8 cellular contexts compared by ENCODE assay signal in the genomic region with DNA sequence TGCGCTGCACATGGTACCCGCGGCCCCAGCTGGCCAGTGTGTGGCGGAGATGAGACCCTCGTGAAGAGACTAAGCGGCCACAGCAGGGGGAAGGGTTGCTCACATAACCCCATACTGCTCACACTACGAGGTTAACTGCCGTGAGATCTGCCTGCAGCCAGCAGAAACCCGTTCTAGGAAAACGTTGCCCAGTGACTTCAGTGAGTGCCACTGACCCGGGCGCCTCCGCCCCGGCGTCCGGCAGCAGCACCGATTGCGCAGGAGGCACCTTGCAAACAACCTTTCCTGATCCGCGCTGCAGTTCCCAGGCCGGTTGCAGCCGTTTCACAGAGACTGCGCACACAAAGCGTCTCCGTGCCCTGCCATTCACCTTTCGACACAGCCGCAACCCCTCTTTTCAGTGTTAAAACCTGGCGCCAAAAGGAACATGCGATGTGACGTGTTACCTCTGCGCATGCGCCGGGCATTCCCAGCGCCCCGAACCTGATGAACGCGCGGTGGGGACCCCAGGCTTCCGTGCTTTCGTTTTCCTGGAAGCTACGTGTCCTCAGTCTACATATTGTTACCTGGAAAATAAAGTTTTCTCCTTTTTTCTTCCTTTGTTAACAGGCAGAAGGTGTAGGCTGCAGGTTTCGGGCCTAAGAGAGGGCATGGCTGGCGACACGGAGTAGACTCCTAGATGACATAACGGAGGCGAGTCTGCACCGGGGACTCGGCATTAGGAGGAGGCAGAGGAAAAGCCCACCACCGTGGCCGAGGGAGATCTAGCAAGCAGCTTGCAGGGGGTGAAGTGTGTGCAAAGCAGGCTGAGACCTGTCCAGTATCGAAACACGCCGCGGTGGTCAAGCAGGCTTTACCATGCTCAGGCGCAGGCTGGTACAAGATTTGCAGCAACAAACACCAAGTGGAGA. TPM values are rescaled to one million over a fixed set of nuclear protein-coding genes. Genes with fewer than 3 reads are reported as not detected.
A peak's percentile ranks its signal among the peaks of the same experiment; 100 is the strongest.
DNase-seq lines count a peak whose midpoint lies in the region; ATAC-seq, FAIRE-seq and TF ChIP-seq lines count a peak whose summit lies in the region.

No MANE protein-coding gene starts in this region.

- FAIRE-seq in GM18507 (lab: Jason Lieb, UNC) (peak; percentile 96), HepG2 (lab: Jason Lieb, UNC) (peak; percentile 76)

- peak overlapping the region; percentile 79 for H3K4me3 Mint-ChIP-seq in activated CD4-positive, alpha-beta T cell treated with anti-CD3 and anti-CD28 coated beads for 36 hours

- peak overlapping the region; percentile 55 for H3K4me3 ChIP-seq in colonic mucosa
- H3K4me3 ChIP-seq in HepG2 (replicated peaks in 1 of 3; ENCODE audit: insufficient read depth in 1 of 3, low read depth in 2 of 3, low read length in 3 of 3) = peak overlapping the region; percentile 55 to 82 (median 66)

- WGBS in HepG2 (ENCODE audit: low lambda C conversion rate) = 4% methylated on average over 35 of the region's 55 CpGs

- H3K4me1 ChIP-seq in colonic mucosa (no peaks in the 10 kb centered on the region), HepG2 (ENCODE audit: insufficient read depth, low read length) (peaks cover 40% of the 10 kb centered on the region)

- H3K4me2 ChIP-seq in HepG2 (ENCODE audit: low read depth, low read length) = peak overlapping the region; percentile 100

- TF ChIP-seq CTCF in colonic mucosa (IDR thresholded peaks at IDR 0.05) (no peak), HepG2 (CRISPR knock-in tag; IDR thresholded peaks at IDR 0.05) (peak; percentile 34; the same call in 1 of the 2 replicates)

- H3K9ac ChIP-seq in colonic mucosa (ENCODE audit: low read depth in 2 of 2, low read length in 2 of 2) = peak overlapping the region; percentile 64 to 86
- peak overlapping the region; percentile 76 for H3K9ac ChIP-seq in HepG2 (ENCODE audit: insufficient read depth, low read depth, low read length)

- peak overlapping the region; percentile 93 for H3K27ac Mint-ChIP-seq in activated CD4-positive, alpha-beta T cell treated with anti-CD3 and anti-CD28 coated beads for 36 hours

- TSS peak; percentile 95 for BruUV-seq in HepG2 (replicated peaks; lab: Mats Ljungman, UMichigan)

- CTCF ChIA-PET in activated CD4-positive, alpha-beta T cell treated with anti-CD3 and anti-CD28 coated beads for 36 hours (lab: Charles Lee) = interaction anchor here (0.6 to 1.3 kb wide), 3 partner anchors 9 to 306 kb away, joined by 3 to 5 read pairs (median 3); partner anchors contain the start of gene VPS26C
- CTCF ChIA-PET in HepG2 (lab: Yijun Ruan, JAX; ENCODE audit: low intra/inter-chr PET ratio, low total read pairs) = no interaction called here

- POLR2A ChIA-PET in activated CD4-positive, alpha-beta T cell treated with anti-CD3 and anti-CD28 coated beads for 36 hours (lab: Charles Lee) = interaction anchor here (0.6 to 1.5 kb wide), 5 partner anchors 9 to 306 kb away, joined by 3 to 7 read pairs (median 4); partner anchors contain the start of gene VPS26C
- POLR2A ChIA-PET in HepG2 (lab: Yijun Ruan, JAX) = interaction anchor here (1.5 to 2.7 kb wide), 2 partner anchors 9 kb away, joined by 13 to 18 read pairs; partner anchors contain the start of gene VPS26C

- no peaks in the 10 kb centered on the region for H3K9me3 Mint-ChIP-seq in activated CD4-positive, alpha-beta T cell treated with anti-CD3 and anti-CD28 coated beads for 36 hours (ENCODE audit: low read depth)

- peak; percentile 71 to 78 for TF ChIP-seq POLR2A in HepG2 (IDR thresholded peaks at IDR 0.05; ENCODE audit: insufficient read depth in 1 of 2, low read depth in 2 of 2, low read length in 2 of 2)

- H3K36me3 ChIP-seq in colonic mucosa (no peaks in the 10 kb centered on the region), HepG2 (replicated peaks in 1 of 2; ENCODE audit: control insufficient read depth in 1 of 2, insufficient read depth in 2 of 2, low read length in 2 of 2) (no peaks in the 10 kb centered on the region)

- H3K27me3 ChIP-seq in colonic mucosa (no peaks in the 10 kb centered on the region), HepG2 (ENCODE audit: control insufficient read depth in 1 of 2, insufficient read depth in 2 of 2, low read length in 2 of 2) (no peaks in the 10 kb centered on the region)

- H3K9me3 ChIP-seq in colonic mucosa (no peaks in the 10 kb centered on the region), HepG2 (ENCODE audit: low read length) (no peaks in the 10 kb centered on the region)

- intact Hi-C loops in activated CD4-positive, alpha-beta T cell treated with anti-CD3 and anti-CD28 coated beads for 36 hours (cut with DNase I, micrococcal nuclease) = loop anchor here (1.0 to 5.0 kb wide), 6 partner anchors 9 to 306 kb away; partner anchors contain the start of genes VPS26C (in 2 of the 2), DYRK1A (in 1 of the 2), HLCS (in 1 of the 2) and PIGP (in 1 of the 2)
- intact Hi-C loops in colonic mucosa (cut with DNase I) (no loop called here), HepG2 (cut with micrococcal nuclease; ENCODE audit: unreplicated experiment) (loop anchor here (1.0 to 5.0 kb wide), 3 partner anchors 9 to 324 kb away; partner anchors contain the start of gene VPS26C)

- no peaks in the 10 kb centered on the region for H4K20me1 ChIP-seq in HepG2 (ENCODE audit: insufficient read depth, low read length)

- H3K27me3 Mint-ChIP-seq in activated CD4-positive, alpha-beta T cell treated with anti-CD3 and anti-CD28 coated beads for 36 hours = no peaks in the 10 kb centered on the region

- no peak; the same call in 1 of the 2 replicates for TF ChIP-seq RAD21 in HepG2 (CRISPR knock-in tag; IDR thresholded peaks at IDR 0.05)

- H3K27ac ChIP-seq in colonic mucosa = peak overlapping the region; percentile 77
- peak overlapping the region; percentile 91 for H3K27ac ChIP-seq in HepG2 (ENCODE audit: extremely low read length, insufficient read depth, low read length)

- ATAC-seq in HG03025 (IDR thresholded peaks at IDR 0.05; ENCODE audit: low FRiP score, unreplicated experiment) (peak; percentile 51), HepG2 (peak; percentile 85)
- ATAC-seq in activated CD4-positive, alpha-beta T cell treated with anti-CD3 and anti-CD28 coated beads for 36 hours = peak; percentile 87

- TF ChIP-seq EP300 in HepG2 (IDR thresholded peaks at IDR 0.05; ENCODE audit: low read depth in 2 of 2, low read length in 2 of 2) (no peak; a peak in 1 of 4 replicates), HepG2 (CRISPR knock-in tag; IDR thresholded peaks at IDR 0.05; ENCODE audit: borderline replicate concordance) (no peak)

- H3K36me3 Mint-ChIP-seq in activated CD4-positive, alpha-beta T cell treated with anti-CD3 and anti-CD28 coated beads for 36 hours (ENCODE audit: low read depth) = peaks cover 21% of the 10 kb centered on the region

- H2AFZ ChIP-seq in HepG2 (ENCODE audit: low read length) = peak overlapping the region; percentile 91

- H3K79me2 ChIP-seq in HepG2 (ENCODE audit: insufficient read depth, low read length) = peaks cover 67% of the 10 kb centered on the region

- DNase-seq in GM18507 (ENCODE audit: extremely low spot score, insufficient read length, low read depth) (peak; percentile 74), NCI-H2171 treated with DMSO at 0.1 percent for 48 hours (lab: John Stamatoyannopoulos, UW) (peak; percentile 75), colonic mucosa (peak; percentile 73), HepG2 (ENCODE audit: low spot score) (peak; percentile 84), foreskin melanocyte (no peak)
- peak; percentile 92 for DNase-seq in activated CD4-positive, alpha-beta T cell treated with anti-CD3 and anti-CD28 coated beads for 36 hours
- DNase-seq in stimulated activated CD4-positive, alpha-beta T cell treated with anti-CD3 and anti-CD28 coated beads, Interleukin-4, amount 100 ng/mL, for 4 hours = peak; percentile 69 to 74

- in situ Hi-C loops in HepG2 (cut with HindIII; ENCODE audit: extremely low pct_ligation_motif_present, low pct_unique_long_range_greater_than_20kb) = no loop called here

- peaks cover 31% of the 10 kb centered on the region for H3K4me1 Mint-ChIP-seq in activated CD4-positive, alpha-beta T cell treated with anti-CD3 and anti-CD28 coated beads for 36 hours

TF ChIP-seq in HepG2, 621 proteins besides CTCF, POLR2A, EP300 and RAD21 (continues in another document):
- no peak for TF ChIP-seq XRCC5 (optimal IDR thresholded peaks at IDR 0.05; ENCODE audit: low read length)
- TF ChIP-seq ZNF451 (CRISPR knock-in tag; IDR thresholded peaks at IDR 0.05) = no peak
- TF ChIP-seq ZNF83 (CRISPR knock-in tag; IDR thresholded peaks at IDR 0.05; ENCODE audit: borderline replicate concordance) = no peak
- TF ChIP-seq ZNF792 (CRISPR knock-in tag; IDR thresholded peaks at IDR 0.05) = no peak
- no peak for TF ChIP-seq KAT8 (CRISPR knock-in tag; IDR thresholded peaks at IDR 0.05)
- TF ChIP-seq ZNF260 (CRISPR knock-in tag; IDR thresholded peaks at IDR 0.05; ENCODE audit: borderline replicate concordance, low read depth) = no peak; the same call in 1 of the 2 replicates
- TF ChIP-seq ZNF749 (CRISPR knock-in tag; IDR thresholded peaks at IDR 0.05; ENCODE audit: borderline replicate concordance) = peak; percentile 82

RNA-seq across cellular contexts. Expression of gene VPS26C, which starts 8.9 kb away (rescaled TPM):
- 10 to 100 TPM; 54.8 to 61.7 TPM for total RNA-seq in activated CD4-positive, alpha-beta T cell treated with anti-CD3 and anti-CD28 coated beads for 36 hours
- 10 to 100 TPM; 48.1 to 60.7 TPM for total RNA-seq in colonic mucosa
- total RNA-seq in HepG2 (2016; rRNA removed; fragmentation: Illumina TruSeq; extraction: Trizol) = 39.7 and 54.6 TPM in 2 replicates
- total RNA-seq in HepG2 (2016; cell fraction: cytosol; rRNA removed; fragmentation: Illumina TruSeq; extraction: Trizol; ENCODE audit: low read depth) = 13.7 and 15.5 TPM in 2 replicates
- 42.0 and 53.2 TPM in 2 replicates for total RNA-seq in HepG2 (2016; cell fraction: insoluble cytoplasmic fraction; rRNA removed; fragmentation: Illumina TruSeq; extraction: Trizol)
- total RNA-seq in HepG2 (2016; cell fraction: membrane; rRNA removed; fragmentation: Illumina TruSeq; extraction: Trizol) = 29.4 and 31.5 TPM in 2 replicates
- 24.9 and 25.4 TPM in 2 replicates for total RNA-seq in HepG2 (2016; cell fraction: nucleus; rRNA removed; fragmentation: Illumina TruSeq; extraction: Trizol)
- 30.3 and 33.0 TPM in 2 replicates for polyA plus RNA-seq in HepG2 (2011; rRNA removed)
- polyA plus RNA-seq in HepG2 (2011; cell fraction: cytosol; rRNA removed) = 29.6 and 33.2 TPM in 2 replicates
- 22.0 and 27.5 TPM in 2 replicates for polyA plus RNA-seq in HepG2 (2011; cell fraction: nucleus; rRNA removed)
- 26.9 and 29.8 TPM in 2 replicates for polyA plus RNA-seq in HepG2 (2012)
- 13.6 and 14.5 TPM in 2 replicates for polyA plus RNA-seq in HepG2 (2016; cell fraction: cytosol; fragmentation: Illumina TruSeq; extraction: Trizol; ENCODE audit: low read depth)
- 50.1 and 51.4 TPM in 2 replicates for polyA plus RNA-seq in HepG2 (2016; cell fraction: insoluble cytoplasmic fraction; fragmentation: Illumina TruSeq; extraction: Trizol; ENCODE audit: low read depth)
- polyA plus RNA-seq in HepG2 (2016; cell fraction: membrane; fragmentation: Illumina TruSeq; extraction: Trizol; ENCODE audit: low read depth) = 23.9 and 24.7 TPM in 2 replicates
- polyA plus RNA-seq in HepG2 (2016; cell fraction: nucleus; fragmentation: Illumina TruSeq; extraction: Trizol; ENCODE audit: insufficient read depth, low read depth) = 25.4 and 29.7 TPM in 2 replicates
- 23.9 and 31.1 TPM in 2 replicates for polyA minus RNA-seq in HepG2 (2011; rRNA and poly(A)+ RNA removed; ENCODE audit: low replicate concordance)
- 21.5 and 24.4 TPM in 2 replicates for polyA minus RNA-seq in HepG2 (2011; cell fraction: cytosol; rRNA and poly(A)+ RNA removed)
- polyA minus RNA-seq in HepG2 (2011; cell fraction: nucleus; rRNA and poly(A)+ RNA removed) = 38.5 and 44.3 TPM in 2 replicates
